Comparison of ENCODE assay signal across 1 cellular context in the genomic region with DNA sequence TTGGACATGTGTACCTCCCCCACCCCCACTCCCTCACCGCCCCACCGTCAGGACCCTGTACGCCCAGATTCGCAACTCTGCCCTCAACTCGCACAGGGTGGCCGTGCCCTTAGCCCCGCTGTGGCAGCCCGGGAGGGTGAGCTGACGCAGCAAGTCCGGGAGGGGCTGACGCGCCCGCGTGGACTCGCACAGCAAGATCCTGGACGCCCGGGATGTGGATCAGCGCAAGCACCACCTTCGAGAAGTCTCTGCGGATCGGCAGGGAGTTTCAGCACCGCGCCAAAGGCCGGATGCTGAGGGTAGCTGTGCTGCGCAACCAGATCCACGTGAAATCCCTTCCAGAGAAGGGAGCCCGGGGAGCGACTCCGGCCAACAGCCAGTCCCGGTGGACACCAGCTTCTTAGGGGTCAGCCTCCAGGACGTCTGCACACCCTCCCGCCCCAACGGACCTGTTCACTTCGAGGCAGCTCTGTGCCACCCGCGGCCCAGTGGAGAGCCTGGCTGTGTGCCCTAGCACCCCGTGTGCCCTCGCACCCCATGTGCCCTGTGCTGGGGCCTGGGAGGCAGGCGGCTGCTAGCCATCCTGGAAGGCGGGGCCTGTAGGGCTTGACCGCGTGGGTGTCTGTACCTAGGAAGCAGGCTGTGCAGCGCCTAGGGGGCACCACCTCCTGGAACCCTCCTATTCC.
A peak's percentile ranks its signal among the peaks of the same experiment; 100 is the strongest.
TF ChIP-seq lines count a peak whose summit lies in the region.

No MANE protein-coding gene starts in this region.

TF ChIP-seq in HepG2, 621 proteins besides CTCF, POLR2A, EP300 and RAD21:
- TF ChIP-seq NR1H2 (CRISPR knock-in tag; IDR thresholded peaks at IDR 0.05; ENCODE audit: borderline replicate concordance, low read depth), result no peak
- TF ChIP-seq, protein P1, sequence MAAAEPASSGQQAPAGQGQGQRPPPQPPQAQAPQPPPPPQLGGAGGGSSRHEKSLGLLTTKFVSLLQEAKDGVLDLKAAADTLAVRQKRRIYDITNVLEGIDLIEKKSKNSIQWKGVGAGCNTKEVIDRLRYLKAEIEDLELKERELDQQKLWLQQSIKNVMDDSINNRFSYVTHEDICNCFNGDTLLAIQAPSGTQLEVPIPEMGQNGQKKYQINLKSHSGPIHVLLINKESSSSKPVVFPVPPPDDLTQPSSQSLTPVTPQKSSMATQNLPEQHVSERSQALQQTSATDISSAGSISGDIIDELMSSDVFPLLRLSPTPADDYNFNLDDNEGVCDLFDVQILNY (CRISPR knock-in tag; conservative IDR thresholded peaks at IDR 0.05), result no peak
- TF ChIP-seq ZNF354B (CRISPR knock-in tag; IDR thresholded peaks at IDR 0.05), result no peak
- TF ChIP-seq MAFF (IDR thresholded peaks at IDR 0.05; ENCODE audit: low read depth, low read length), result no peak
- no peak for TF ChIP-seq CENPT (CRISPR knock-in tag; IDR thresholded peaks at IDR 0.05; ENCODE audit: low read depth)
- TF ChIP-seq, protein P2, sequence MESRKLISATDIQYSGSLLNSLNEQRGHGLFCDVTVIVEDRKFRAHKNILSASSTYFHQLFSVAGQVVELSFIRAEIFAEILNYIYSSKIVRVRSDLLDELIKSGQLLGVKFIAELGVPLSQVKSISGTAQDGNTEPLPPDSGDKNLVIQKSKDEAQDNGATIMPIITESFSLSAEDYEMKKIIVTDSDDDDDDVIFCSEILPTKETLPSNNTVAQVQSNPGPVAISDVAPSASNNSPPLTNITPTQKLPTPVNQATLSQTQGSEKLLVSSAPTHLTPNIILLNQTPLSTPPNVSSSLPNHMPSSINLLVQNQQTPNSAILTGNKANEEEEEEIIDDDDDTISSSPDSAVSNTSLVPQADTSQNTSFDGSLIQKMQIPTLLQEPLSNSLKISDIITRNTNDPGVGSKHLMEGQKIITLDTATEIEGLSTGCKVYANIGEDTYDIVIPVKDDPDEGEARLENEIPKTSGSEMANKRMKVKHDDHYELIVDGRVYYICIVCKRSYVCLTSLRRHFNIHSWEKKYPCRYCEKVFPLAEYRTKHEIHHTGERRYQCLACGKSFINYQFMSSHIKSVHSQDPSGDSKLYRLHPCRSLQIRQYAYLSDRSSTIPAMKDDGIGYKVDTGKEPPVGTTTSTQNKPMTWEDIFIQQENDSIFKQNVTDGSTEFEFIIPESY (CRISPR knock-in tag; IDR thresholded peaks at IDR 0.05), result 0 out of 2 replicates have a peak, but pooled peaks have one; percentile 4
- TF ChIP-seq, protein P3, sequence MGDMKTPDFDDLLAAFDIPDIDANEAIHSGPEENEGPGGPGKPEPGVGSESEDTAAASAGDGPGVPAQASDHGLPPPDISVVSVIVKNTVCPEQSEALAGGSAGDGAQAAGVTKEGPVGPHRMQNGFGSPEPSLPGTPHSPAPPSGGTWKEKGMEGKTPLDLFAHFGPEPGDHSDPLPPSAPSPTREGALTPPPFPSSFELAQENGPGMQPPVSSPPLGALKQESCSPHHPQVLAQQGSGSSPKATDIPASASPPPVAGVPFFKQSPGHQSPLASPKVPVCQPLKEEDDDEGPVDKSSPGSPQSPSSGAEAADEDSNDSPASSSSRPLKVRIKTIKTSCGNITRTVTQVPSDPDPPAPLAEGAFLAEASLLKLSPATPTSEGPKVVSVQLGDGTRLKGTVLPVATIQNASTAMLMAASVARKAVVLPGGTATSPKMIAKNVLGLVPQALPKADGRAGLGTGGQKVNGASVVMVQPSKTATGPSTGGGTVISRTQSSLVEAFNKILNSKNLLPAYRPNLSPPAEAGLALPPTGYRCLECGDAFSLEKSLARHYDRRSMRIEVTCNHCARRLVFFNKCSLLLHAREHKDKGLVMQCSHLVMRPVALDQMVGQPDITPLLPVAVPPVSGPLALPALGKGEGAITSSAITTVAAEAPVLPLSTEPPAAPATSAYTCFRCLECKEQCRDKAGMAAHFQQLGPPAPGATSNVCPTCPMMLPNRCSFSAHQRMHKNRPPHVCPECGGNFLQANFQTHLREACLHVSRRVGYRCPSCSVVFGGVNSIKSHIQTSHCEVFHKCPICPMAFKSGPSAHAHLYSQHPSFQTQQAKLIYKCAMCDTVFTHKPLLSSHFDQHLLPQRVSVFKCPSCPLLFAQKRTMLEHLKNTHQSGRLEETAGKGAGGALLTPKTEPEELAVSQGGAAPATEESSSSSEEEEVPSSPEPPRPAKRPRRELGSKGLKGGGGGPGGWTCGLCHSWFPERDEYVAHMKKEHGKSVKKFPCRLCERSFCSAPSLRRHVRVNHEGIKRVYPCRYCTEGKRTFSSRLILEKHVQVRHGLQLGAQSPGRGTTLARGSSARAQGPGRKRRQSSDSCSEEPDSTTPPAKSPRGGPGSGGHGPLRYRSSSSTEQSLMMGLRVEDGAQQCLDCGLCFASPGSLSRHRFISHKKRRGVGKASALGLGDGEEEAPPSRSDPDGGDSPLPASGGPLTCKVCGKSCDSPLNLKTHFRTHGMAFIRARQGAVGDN (CRISPR knock-in tag; IDR thresholded peaks at IDR 0.05), result peak; percentile 46
- TF ChIP-seq TAF1 (CRISPR knock-in tag; IDR thresholded peaks at IDR 0.05), result no peak
- TF ChIP-seq ZBTB1 (CRISPR knock-in tag; IDR thresholded peaks at IDR 0.05; ENCODE audit: borderline replicate concordance), result no peak
TF ChIP-seq in HepG2: peak in this region for 2.
